ENCODE assay signal across 19 cellular contexts in the genomic region with DNA sequence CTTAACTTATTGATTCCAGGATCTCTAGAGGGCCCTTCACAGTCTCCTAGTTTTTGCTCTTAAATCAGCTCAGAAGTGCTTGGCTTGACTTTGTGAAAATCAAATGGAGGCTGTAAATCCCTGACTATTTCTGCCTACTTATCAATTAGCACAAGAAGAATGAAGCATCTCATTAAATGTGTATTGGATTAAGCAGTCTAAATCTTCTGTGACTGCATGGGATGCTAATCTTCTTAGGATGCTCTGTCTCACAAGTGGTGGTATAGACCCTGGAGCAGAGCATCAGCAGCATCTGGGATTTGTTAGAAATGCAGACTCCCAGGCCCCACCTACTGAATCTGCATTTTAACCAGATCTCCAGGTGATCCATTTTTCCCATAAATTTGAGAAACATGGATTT.
"Had no signal": no experiment of that assay in that cellular context is flagged by ENCODE, and none has a peak within 500 bp of the region (broad histone marks: within the 10 kb centered on the region; RNA-seq: fewer than 3 reads in every experiment).

No MANE protein-coding gene starts in this region.

- H3K4me3 ChIP-seq: colonic mucosa, gastroesophageal sphincter, heart left ventricle, left lung, lower lobe of right lung, mucosa of descending colon had no signal

- ATAC-seq: effector memory CD8-positive, alpha-beta T cell; esophagus mucosa; foreskin keratinocyte; gastroesophageal sphincter; heart left ventricle; left cardiac atrium; left lung; left ventricle myocardium superior; lower lobe of right lung; mucosa of descending colon had no signal

- H3K4me1 ChIP-seq: colonic mucosa, foreskin keratinocyte, gastroesophageal sphincter, left lung, lower lobe of right lung had no signal

- H3K9me3 ChIP-seq: colonic mucosa, lower lobe of right lung had no signal

- H3K36me3 ChIP-seq: colonic mucosa, gastroesophageal sphincter, heart left ventricle, left lung, lower lobe of right lung had no signal

- H3K27me3 ChIP-seq: colonic mucosa, foreskin keratinocyte, left lung had no signal

- H3K27ac ChIP-seq: colonic mucosa, epithelial cell of prostate, foreskin keratinocyte, gastroesophageal sphincter, heart left ventricle, left lung, lower lobe of right lung had no signal

- DNase-seq: colonic mucosa; cortex of kidney; effector CD8-positive, alpha-beta T cell; effector memory CD8-positive, alpha-beta T cell; endodermal cell; erythroblast; foreskin keratinocyte; heart left ventricle; hippocampal formation; left cardiac atrium; left lung; left ventricle myocardium superior; lower lobe of right lung; mesenchymal stem cell; mucosa of descending colon; naive B cell had no signal
